2 cellular contexts compared by ENCODE assay signal in genomic region chr12:65675141-65675621, GRCh38.
TF ChIP-seq lines count a peak whose summit lies in the region.

No MANE protein-coding gene starts in this region.

TF ChIP-seq in IMR-90, 13 proteins besides CTCF, POLR2A, EP300 and RAD21 (continued from another document):
- no peak for TF ChIP-seq SMC3 (IDR thresholded peaks at IDR 0.05; ENCODE audit: low read depth, low read length)
- no peak for TF ChIP-seq MAZ (IDR thresholded peaks at IDR 0.05; ENCODE audit: borderline replicate concordance, low read depth, low read length)
- TF ChIP-seq BHLHE40 (IDR thresholded peaks at IDR 0.05; ENCODE audit: low read depth, low read length): no peak
- no peak for TF ChIP-seq RFX5 (IDR thresholded peaks at IDR 0.05; ENCODE audit: low read depth, low read length)
- no peak for TF ChIP-seq CEBPB (IDR thresholded peaks at IDR 0.05; ENCODE audit: low read depth, low read length)
- no peak for TF ChIP-seq MXI1 (IDR thresholded peaks at IDR 0.05; ENCODE audit: borderline replicate concordance, low read depth, low read length)
- TF ChIP-seq ELK1 (IDR thresholded peaks at IDR 0.05; ENCODE audit: borderline replicate concordance, low read depth, low read length): no peak
- no peak for TF ChIP-seq MAFK (IDR thresholded peaks at IDR 0.05; ENCODE audit: low read depth, low read length)
- TF ChIP-seq USF2 (IDR thresholded peaks at IDR 0.05; ENCODE audit: low read depth, low read length): no peak
- no peak for TF ChIP-seq CHD1 (IDR thresholded peaks at IDR 0.05; ENCODE audit: low read depth, low read length)
- TF ChIP-seq NFE2L2 (IDR thresholded peaks at IDR 0.05; ENCODE audit: low read depth, low read length): no peak
- TF ChIP-seq FOS (IDR thresholded peaks at IDR 0.05; ENCODE audit: low read depth, low read length): no peak
TF ChIP-seq in IMR-90: peak in this region for 0.

TF ChIP-seq in HEK293T, 16 proteins besides CTCF, POLR2A, EP300 and RAD21 (continued from another document):
- TF ChIP-seq ELF4 (IDR thresholded peaks at IDR 0.05) (no peak), FOXK2 (IDR thresholded peaks at IDR 0.05) (no peak), FOXA1 (IDR thresholded peaks at IDR 0.05) (no peak), CTBP1 (IDR thresholded peaks at IDR 0.05; ENCODE audit: borderline replicate concordance) (no peak), TARDBP (IDR thresholded peaks at IDR 0.05) (no peak), ARNT (IDR thresholded peaks at IDR 0.05) (no peak), LEF1 (IDR thresholded peaks at IDR 0.05; ENCODE audit: borderline replicate concordance) (no peak), SP1 (IDR thresholded peaks at IDR 0.05) (no peak), BHLHE40 (IDR thresholded peaks at IDR 0.05; ENCODE audit: borderline replicate concordance) (no peak), L3MBTL2 (conservative IDR thresholded peaks at IDR 0.05) (no peak), ZNF384 (IDR thresholded peaks at IDR 0.05) (no peak), FOXM1 (IDR thresholded peaks at IDR 0.05; ENCODE audit: borderline replicate concordance) (no peak)
TF ChIP-seq in HEK293T: peak in this region for 0.
